In the genomic region with DNA sequence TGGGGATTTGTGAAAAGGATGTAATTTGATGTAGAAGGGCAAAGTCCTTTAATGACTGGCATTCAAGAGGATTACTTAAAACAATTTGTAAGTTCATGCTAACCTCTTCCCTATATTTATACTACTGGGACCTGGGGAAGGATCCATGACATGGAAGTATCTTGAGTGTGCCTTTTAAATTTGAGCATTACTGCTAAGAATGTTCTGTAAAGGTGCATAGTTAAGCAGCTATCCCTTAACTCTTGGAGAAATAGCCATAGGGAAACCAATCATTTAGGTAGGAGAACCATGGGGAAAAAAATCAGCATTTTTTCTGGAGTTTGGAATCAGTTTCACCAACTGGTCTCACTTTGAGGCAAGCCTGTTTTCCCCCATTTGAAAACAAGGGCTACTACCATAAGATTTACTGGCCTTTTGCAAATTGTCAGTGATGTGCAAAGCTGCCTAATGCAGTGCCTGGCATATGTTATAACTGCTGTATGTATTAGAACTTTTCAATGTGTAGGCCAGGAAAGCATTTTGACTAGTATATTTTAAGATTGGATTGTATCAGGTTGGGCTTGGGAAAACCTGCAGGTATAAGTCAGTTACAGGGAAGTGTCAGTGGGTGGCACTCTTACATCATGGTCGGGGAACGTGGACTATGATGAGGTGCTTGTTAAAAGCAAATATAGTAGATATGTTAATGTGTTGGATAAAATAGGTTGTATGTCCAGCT, we compare ENCODE assay signal across 1 cellular context.
TF ChIP-seq lines count a peak whose summit lies in the region.

No MANE protein-coding gene starts in this region.

TF ChIP-seq in HepG2, 621 proteins besides CTCF, POLR2A, EP300 and RAD21 (continued from another document and continues in another):
- TF ChIP-seq, protein P1, sequence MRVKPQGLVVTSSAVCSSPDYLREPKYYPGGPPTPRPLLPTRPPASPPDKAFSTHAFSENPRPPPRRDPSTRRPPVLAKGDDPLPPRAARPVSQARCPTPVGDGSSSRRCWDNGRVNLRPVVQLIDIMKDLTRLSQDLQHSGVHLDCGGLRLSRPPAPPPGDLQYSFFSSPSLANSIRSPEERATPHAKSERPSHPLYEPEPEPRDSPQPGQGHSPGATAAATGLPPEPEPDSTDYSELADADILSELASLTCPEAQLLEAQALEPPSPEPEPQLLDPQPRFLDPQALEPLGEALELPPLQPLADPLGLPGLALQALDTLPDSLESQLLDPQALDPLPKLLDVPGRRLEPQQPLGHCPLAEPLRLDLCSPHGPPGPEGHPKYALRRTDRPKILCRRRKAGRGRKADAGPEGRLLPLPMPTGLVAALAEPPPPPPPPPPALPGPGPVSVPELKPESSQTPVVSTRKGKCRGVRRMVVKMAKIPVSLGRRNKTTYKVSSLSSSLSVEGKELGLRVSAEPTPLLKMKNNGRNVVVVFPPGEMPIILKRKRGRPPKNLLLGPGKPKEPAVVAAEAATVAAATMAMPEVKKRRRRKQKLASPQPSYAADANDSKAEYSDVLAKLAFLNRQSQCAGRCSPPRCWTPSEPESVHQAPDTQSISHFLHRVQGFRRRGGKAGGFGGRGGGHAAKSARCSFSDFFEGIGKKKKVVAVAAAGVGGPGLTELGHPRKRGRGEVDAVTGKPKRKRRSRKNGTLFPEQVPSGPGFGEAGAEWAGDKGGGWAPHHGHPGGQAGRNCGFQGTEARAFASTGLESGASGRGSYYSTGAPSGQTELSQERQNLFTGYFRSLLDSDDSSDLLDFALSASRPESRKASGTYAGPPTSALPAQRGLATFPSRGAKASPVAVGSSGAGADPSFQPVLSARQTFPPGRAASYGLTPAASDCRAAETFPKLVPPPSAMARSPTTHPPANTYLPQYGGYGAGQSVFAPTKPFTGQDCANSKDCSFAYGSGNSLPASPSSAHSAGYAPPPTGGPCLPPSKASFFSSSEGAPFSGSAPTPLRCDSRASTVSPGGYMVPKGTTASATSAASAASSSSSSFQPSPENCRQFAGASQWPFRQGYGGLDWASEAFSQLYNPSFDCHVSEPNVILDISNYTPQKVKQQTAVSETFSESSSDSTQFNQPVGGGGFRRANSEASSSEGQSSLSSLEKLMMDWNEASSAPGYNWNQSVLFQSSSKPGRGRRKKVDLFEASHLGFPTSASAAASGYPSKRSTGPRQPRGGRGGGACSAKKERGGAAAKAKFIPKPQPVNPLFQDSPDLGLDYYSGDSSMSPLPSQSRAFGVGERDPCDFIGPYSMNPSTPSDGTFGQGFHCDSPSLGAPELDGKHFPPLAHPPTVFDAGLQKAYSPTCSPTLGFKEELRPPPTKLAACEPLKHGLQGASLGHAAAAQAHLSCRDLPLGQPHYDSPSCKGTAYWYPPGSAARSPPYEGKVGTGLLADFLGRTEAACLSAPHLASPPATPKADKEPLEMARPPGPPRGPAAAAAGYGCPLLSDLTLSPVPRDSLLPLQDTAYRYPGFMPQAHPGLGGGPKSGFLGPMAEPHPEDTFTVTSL (CRISPR knock-in tag; IDR thresholded peaks at IDR 0.05; ENCODE audit: borderline replicate concordance), result no peak
- TF ChIP-seq ZNF672 (CRISPR knock-in tag; IDR thresholded peaks at IDR 0.05), result no peak
- TF ChIP-seq ZFX (CRISPR knock-in tag; IDR thresholded peaks at IDR 0.05; ENCODE audit: low read depth), result no peak
- peak; percentile 89 for TF ChIP-seq PAF1 (CRISPR knock-in tag; IDR thresholded peaks at IDR 0.05)
- no peak for TF ChIP-seq ZNF264 (CRISPR knock-in tag; IDR thresholded peaks at IDR 0.05)
- no peak for TF ChIP-seq TRIM22 (IDR thresholded peaks at IDR 0.05)
- no peak for TF ChIP-seq ZMYM4 (CRISPR knock-in tag; IDR thresholded peaks at IDR 0.05)
- TF ChIP-seq NPAS2 (CRISPR knock-in tag; IDR thresholded peaks at IDR 0.05; ENCODE audit: borderline replicate concordance), result no peak
- no peak for TF ChIP-seq CREB1 (IDR thresholded peaks at IDR 0.05)
- TF ChIP-seq CREB1 (CRISPR knock-in tag; IDR thresholded peaks at IDR 0.05), result 0 out of 2 replicates have a peak, but pooled peaks have one; percentile 37
- TF ChIP-seq, protein P2, sequence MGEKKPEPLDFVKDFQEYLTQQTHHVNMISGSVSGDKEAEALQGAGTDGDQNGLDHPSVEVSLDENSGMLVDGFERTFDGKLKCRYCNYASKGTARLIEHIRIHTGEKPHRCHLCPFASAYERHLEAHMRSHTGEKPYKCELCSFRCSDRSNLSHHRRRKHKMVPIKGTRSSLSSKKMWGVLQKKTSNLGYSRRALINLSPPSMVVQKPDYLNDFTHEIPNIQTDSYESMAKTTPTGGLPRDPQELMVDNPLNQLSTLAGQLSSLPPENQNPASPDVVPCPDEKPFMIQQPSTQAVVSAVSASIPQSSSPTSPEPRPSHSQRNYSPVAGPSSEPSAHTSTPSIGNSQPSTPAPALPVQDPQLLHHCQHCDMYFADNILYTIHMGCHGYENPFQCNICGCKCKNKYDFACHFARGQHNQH (CRISPR knock-in tag; IDR thresholded peaks at IDR 0.05), result peak; percentile 19; the same call in 1 of the 2 replicates
- TF ChIP-seq LCORL (IDR thresholded peaks at IDR 0.05), result no peak
- TF ChIP-seq LCORL (CRISPR knock-in tag; IDR thresholded peaks at IDR 0.05), result no peak
- no peak for TF ChIP-seq SALL1 (CRISPR knock-in tag; IDR thresholded peaks at IDR 0.05)
- no peak for TF ChIP-seq ZNF282 (IDR thresholded peaks at IDR 0.05; ENCODE audit: partially characterized antibody)
- TF ChIP-seq CCAR2 (optimal IDR thresholded peaks at IDR 0.05; ENCODE audit: low read depth, low read length), result no peak
- peak; percentile 23; the same call in 1 of the 2 replicates for TF ChIP-seq YEATS2 (CRISPR knock-in tag; IDR thresholded peaks at IDR 0.05; ENCODE audit: borderline replicate concordance)
- no peak for TF ChIP-seq ZNF883 (CRISPR knock-in tag; IDR thresholded peaks at IDR 0.05; ENCODE audit: not compliant biosample characterization)
- TF ChIP-seq ZNF207 (IDR thresholded peaks at IDR 0.05; ENCODE audit: borderline replicate concordance), result no peak
- no peak for TF ChIP-seq ISL2 (CRISPR knock-in tag; IDR thresholded peaks at IDR 0.05)
- no peak for TF ChIP-seq THAP7 (CRISPR knock-in tag; IDR thresholded peaks at IDR 0.05)
- TF ChIP-seq KDM5B (CRISPR knock-in tag; IDR thresholded peaks at IDR 0.05; ENCODE audit: borderline replicate concordance), result no peak
- TF ChIP-seq ZNF552 (CRISPR knock-in tag; IDR thresholded peaks at IDR 0.05; ENCODE audit: borderline replicate concordance), result no peak
- no peak for TF ChIP-seq REL (CRISPR knock-in tag; conservative IDR thresholded peaks at IDR 0.05)
- TF ChIP-seq ZNF878 (CRISPR knock-in tag; IDR thresholded peaks at IDR 0.05), result no peak
- TF ChIP-seq GTF2F1 (IDR thresholded peaks at IDR 0.05; ENCODE audit: low read length), result no peak
- no peak for TF ChIP-seq ZNF333 (CRISPR knock-in tag; IDR thresholded peaks at IDR 0.05; ENCODE audit: borderline replicate concordance)
- TF ChIP-seq, protein P3, sequence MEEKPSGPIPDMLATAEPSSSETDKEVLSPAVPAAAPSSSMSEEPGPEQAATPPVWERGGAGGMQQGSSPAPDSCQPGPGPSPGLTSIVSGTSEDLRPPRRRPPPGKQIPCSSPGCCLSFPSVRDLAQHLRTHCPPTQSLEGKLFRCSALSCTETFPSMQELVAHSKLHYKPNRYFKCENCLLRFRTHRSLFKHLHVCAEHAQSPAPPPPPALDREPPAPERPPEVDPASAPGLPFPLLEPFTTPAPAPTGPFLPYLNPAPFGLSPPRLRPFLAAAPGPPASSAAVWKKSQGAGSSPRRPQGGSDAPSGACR (CRISPR knock-in tag; IDR thresholded peaks at IDR 0.05), result no peak
- no peak for TF ChIP-seq HOXA5 (CRISPR knock-in tag; IDR thresholded peaks at IDR 0.05)
- TF ChIP-seq, protein P4, sequence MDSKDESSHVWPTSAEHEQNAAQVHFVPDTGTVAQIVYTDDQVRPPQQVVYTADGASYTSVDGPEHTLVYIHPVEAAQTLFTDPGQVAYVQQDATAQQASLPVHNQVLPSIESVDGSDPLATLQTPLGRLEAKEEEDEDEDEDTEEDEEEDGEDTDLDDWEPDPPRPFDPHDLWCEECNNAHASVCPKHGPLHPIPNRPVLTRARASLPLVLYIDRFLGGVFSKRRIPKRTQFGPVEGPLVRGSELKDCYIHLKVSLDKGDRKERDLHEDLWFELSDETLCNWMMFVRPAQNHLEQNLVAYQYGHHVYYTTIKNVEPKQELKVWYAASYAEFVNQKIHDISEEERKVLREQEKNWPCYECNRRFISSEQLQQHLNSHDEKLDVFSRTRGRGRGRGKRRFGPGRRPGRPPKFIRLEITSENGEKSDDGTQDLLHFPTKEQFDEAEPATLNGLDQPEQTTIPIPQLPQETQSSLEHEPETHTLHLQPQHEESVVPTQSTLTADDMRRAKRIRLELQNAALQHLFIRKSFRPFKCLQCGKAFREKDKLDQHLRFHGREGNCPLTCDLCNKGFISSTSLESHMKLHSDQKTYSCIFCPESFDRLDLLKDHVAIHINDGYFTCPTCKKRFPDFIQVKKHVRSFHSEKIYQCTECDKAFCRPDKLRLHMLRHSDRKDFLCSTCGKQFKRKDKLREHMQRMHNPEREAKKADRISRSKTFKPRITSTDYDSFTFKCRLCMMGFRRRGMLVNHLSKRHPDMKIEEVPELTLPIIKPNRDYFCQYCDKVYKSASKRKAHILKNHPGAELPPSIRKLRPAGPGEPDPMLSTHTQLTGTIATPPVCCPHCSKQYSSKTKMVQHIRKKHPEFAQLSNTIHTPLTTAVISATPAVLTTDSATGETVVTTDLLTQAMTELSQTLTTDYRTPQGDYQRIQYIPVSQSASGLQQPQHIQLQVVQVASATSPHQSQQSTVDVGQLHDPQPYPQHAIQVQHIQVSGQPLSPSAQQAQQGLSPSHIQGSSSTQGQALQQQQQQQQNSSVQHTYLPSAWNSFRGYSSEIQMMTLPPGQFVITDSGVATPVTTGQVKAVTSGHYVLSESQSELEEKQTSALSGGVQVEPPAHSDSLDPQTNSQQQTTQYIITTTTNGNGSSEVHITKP (CRISPR knock-in tag; IDR thresholded peaks at IDR 0.05; ENCODE audit: low read depth), result no peak
- TF ChIP-seq, protein P5, sequence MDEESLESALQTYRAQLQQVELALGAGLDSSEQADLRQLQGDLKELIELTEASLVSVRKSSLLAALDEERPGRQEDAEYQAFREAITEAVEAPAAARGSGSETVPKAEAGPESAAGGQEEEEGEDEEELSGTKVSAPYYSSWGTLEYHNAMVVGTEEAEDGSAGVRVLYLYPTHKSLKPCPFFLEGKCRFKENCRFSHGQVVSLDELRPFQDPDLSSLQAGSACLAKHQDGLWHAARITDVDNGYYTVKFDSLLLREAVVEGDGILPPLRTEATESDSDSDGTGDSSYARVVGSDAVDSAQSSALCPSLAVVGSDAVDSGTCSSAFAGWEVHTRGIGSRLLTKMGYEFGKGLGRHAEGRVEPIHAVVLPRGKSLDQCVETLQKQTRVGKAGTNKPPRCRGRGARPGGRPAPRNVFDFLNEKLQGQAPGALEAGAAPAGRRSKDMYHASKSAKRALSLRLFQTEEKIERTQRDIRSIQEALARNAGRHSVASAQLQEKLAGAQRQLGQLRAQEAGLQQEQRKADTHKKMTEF (CRISPR knock-in tag; IDR thresholded peaks at IDR 0.05), result no peak; the same call in 1 of the 2 replicates
- TF ChIP-seq ASH2L (IDR thresholded peaks at IDR 0.05; ENCODE audit: insufficient read length, low read depth, low read length), result no peak
- TF ChIP-seq ZNF20 (CRISPR knock-in tag; IDR thresholded peaks at IDR 0.05), result no peak
- no peak; the same call in 1 of the 2 replicates for TF ChIP-seq KDM5A (IDR thresholded peaks at IDR 0.05; ENCODE audit: borderline replicate concordance, low read length)
- TF ChIP-seq MED1 (CRISPR knock-in tag; IDR thresholded peaks at IDR 0.05), result no peak
- TF ChIP-seq STAG1 (CRISPR knock-in tag; IDR thresholded peaks at IDR 0.05), result peak; percentile 63
- no peak for TF ChIP-seq POGZ (CRISPR knock-in tag; IDR thresholded peaks at IDR 0.05)
- TF ChIP-seq IRX3 (CRISPR knock-in tag; IDR thresholded peaks at IDR 0.05; ENCODE audit: borderline replicate concordance, low read depth), result no peak
- TF ChIP-seq, protein P6, sequence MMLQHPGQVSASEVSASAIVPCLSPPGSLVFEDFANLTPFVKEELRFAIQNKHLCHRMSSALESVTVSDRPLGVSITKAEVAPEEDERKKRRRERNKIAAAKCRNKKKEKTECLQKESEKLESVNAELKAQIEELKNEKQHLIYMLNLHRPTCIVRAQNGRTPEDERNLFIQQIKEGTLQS (CRISPR knock-in tag; IDR thresholded peaks at IDR 0.05), result no peak
- TF ChIP-seq BCL6 (CRISPR knock-in tag; IDR thresholded peaks at IDR 0.05), result no peak
- TF ChIP-seq THAP8 (CRISPR knock-in tag; IDR thresholded peaks at IDR 0.05; ENCODE audit: borderline replicate concordance), result no peak
- no peak for TF ChIP-seq TBP (CRISPR knock-in tag; IDR thresholded peaks at IDR 0.05)
- TF ChIP-seq, protein P7, sequence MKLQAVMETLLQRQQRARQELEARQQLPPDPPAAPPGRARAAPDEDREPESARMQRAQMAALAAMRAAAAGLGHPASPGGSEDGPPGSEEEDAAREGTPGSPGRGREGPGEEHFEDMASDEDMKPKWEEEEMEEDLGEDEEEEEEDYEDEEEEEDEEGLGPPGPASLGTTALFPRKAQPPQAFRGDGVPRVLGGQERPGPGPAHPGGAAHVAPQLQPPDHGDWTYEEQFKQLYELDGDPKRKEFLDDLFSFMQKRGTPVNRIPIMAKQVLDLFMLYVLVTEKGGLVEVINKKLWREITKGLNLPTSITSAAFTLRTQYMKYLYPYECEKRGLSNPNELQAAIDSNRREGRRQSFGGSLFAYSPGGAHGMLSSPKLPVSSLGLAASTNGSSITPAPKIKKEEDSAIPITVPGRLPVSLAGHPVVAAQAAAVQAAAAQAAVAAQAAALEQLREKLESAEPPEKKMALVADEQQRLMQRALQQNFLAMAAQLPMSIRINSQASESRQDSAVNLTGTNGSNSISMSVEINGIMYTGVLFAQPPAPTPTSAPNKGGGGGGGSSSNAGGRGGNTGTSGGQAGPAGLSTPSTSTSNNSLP (IDR thresholded peaks at IDR 0.05; ENCODE audit: low read depth, low read length), result peak; percentile 39; the same call in 1 of the 2 replicates
- no peak for TF ChIP-seq SMARCC2 (IDR thresholded peaks at IDR 0.05)
- TF ChIP-seq, protein P8, sequence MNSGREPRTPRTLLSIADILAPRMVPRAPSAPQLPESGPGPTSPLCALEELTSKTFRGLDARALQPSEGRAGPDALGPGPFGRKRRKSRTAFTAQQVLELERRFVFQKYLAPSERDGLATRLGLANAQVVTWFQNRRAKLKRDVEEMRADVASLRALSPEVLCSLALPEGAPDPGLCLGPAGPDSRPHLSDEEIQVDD (CRISPR knock-in tag; IDR thresholded peaks at IDR 0.05; ENCODE audit: borderline replicate concordance), result no peak
